ENCODE assay signal across 12 cellular contexts in genomic region chr13:36880961-36881360, GRCh38. TPM values are rescaled to one million over a fixed set of nuclear protein-coding genes. Genes with fewer than 3 reads are reported as not detected.
"Had no signal": no experiment of that assay in that cellular context is flagged by ENCODE, and none has a peak within 500 bp of the region (broad histone marks: within the 10 kb centered on the region; RNA-seq: fewer than 3 reads in every experiment).

No MANE protein-coding gene starts in this region.

- DNase-seq: activated naive CD4-positive, alpha-beta T cell treated with anti-CD3 and anti-CD28 coated beads, Interleukin-2, amount 50 U/mL, for 16 hours; activated T-cell treated with anti-CD3 and anti-CD28 coated beads, Interleukin-2, amount 50 U/mL, for 1 hour; brain microvascular endothelial cell; cerebellar nuclear complex; hypothalamus; lower lobe of right lung; naive thymus-derived CD4-positive, alpha-beta T cell; retina; small intestine; SW 1271; trophoblast cell had no signal

- ATAC-seq: lower lobe of right lung; naive thymus-derived CD4-positive, alpha-beta T cell; stimulated activated memory B cell treated with anti-CD40 and anti-IgM and Interleukin-4, amounts not matched to agents 10 μg/mL and 1 μg/mL and 100 μg/mL, for 72 hours had no signal

- H3K4me3 ChIP-seq: lower lobe of right lung had no signal

- H3K27ac ChIP-seq: brain microvascular endothelial cell, lower lobe of right lung had no signal

- H3K4me1 ChIP-seq: lower lobe of right lung had no signal

- H3K36me3 ChIP-seq: brain microvascular endothelial cell had no signal

- H3K27me3 ChIP-seq: brain microvascular endothelial cell had no signal

- H3K9me3 ChIP-seq: lower lobe of right lung had no signal

RNA-seq across cellular contexts. Expression of gene SMAD9, which starts 39.1 kb away (rescaled TPM):
- total RNA-seq: naive thymus-derived CD4-positive, alpha-beta T cell had no signal
